In genomic region chr19:10478476-10478875, GRCh38 we compare ENCODE assay signal across 10 cellular contexts. TPM values are rescaled to one million over a fixed set of nuclear protein-coding genes. Genes with fewer than 3 reads are reported as not detected.
A peak's percentile ranks its signal among the peaks of the same experiment; 100 is the strongest.
DNase-seq lines count a peak whose midpoint lies in the region; ATAC-seq and TF ChIP-seq lines count a peak whose summit lies in the region.
"Had no signal": no experiment of that assay in that cellular context is flagged by ENCODE, and none has a peak within 500 bp of the region (broad histone marks: within the 10 kb centered on the region; RNA-seq: fewer than 3 reads in every experiment).

No MANE protein-coding gene starts in this region.

- H3K4me1 Mint-ChIP-seq in activated CD4-positive, alpha-beta T cell treated with anti-CD3 and anti-CD28 coated beads for 36 hours, result peaks cover 13% of the 10 kb centered on the region

- peaks cover 4% of the 10 kb centered on the region; the same call in 1 of the 2 replicates for H4K20me1 ChIP-seq in BLaER1

- H3K27ac Mint-ChIP-seq in activated CD4-positive, alpha-beta T cell treated with anti-CD3 and anti-CD28 coated beads for 36 hours, result no peak overlapping the region
- H3K27ac Mint-ChIP-seq: neural progenitor cell had no signal

- CTCF ChIA-PET in activated CD4-positive, alpha-beta T cell treated with anti-CD3 and anti-CD28 coated beads for 36 hours (lab: Charles Lee), result interaction anchor here (0.6 to 1.8 kb wide), 15 partner anchors 11 to 223 kb away, joined by 3 to 9 read pairs (median 3); partner anchors contain the start of genes ICAM1 and QTRT1

- intact Hi-C loops in esophagus squamous epithelium (cut with DNase I), result no loop called here
- intact Hi-C loops in psoas muscle (cut with DNase I), result loop anchor here in 1 of 2 donors (5.0 kb wide), 1 partner anchor 76 kb away; the partner anchor contains the start of gene CDC37
- intact Hi-C loops in left colon (cut with DNase I, micrococcal nuclease), result loop anchor here in 1 of 2 donors (10.0 kb wide), 1 partner anchor 74 kb away; the partner anchor contains the start of gene CDC37
- intact Hi-C loops in activated CD4-positive, alpha-beta T cell treated with anti-CD3 and anti-CD28 coated beads for 36 hours (cut with DNase I, micrococcal nuclease), result loop anchor here (2.0 to 5.0 kb wide), 2 partner anchors 24 to 219 kb away; partner anchors contain the start of gene KEAP1 (in 1 of the 2)
- intact Hi-C loops in posterior cingulate gyrus (cut with DNase I), result no loop called here

- no peak overlapping the region for H3K9ac ChIP-seq in BLaER1
- H3K9ac ChIP-seq: neural progenitor cell had no signal

- H3K27ac ChIP-seq in BLaER1 (no peak overlapping the region), esophagus squamous epithelium (no peak overlapping the region), psoas muscle (peak overlapping the region; percentile 59)
- H3K27ac ChIP-seq: neural progenitor cell had no signal

- H3K36me3 ChIP-seq in BLaER1, result peaks cover 9% of the 10 kb centered on the region; the same call in 1 of the 2 replicates
- no peaks in the 10 kb centered on the region for H3K36me3 ChIP-seq in esophagus squamous epithelium
- H3K36me3 ChIP-seq in psoas muscle (ENCODE audit: insufficient read depth in 1 of 2, low read depth in 1 of 2), result peaks cover 0 to 6% of the 10 kb centered on the region in 2 donors
- H3K36me3 ChIP-seq: neural progenitor cell had no signal

- no peak overlapping the region for H3K4me3 Mint-ChIP-seq in activated CD4-positive, alpha-beta T cell treated with anti-CD3 and anti-CD28 coated beads for 36 hours

- TF ChIP-seq POLR2A in esophagus squamous epithelium (IDR thresholded peaks at IDR 0.05), result no peak

- no peak overlapping the region for H3K4me3 ChIP-seq in BLaER1
- peak overlapping the region in 3 of 4 donors; percentile 41 to 56 (median 44) for H3K4me3 ChIP-seq in esophagus squamous epithelium
- H3K4me3 ChIP-seq in psoas muscle, result peak overlapping the region; percentile 66
- H3K4me3 ChIP-seq: neural progenitor cell had no signal

- H3K27me3 ChIP-seq in BLaER1 (no peaks in the 10 kb centered on the region), esophagus squamous epithelium (no peaks in the 10 kb centered on the region), psoas muscle (ENCODE audit: insufficient read depth in 3 of 3, low read length in 2 of 3) (no peaks in the 10 kb centered on the region)

- H3K9me3 ChIP-seq in BLaER1 (no peaks in the 10 kb centered on the region), esophagus squamous epithelium (no peaks in the 10 kb centered on the region), psoas muscle (no peaks in the 10 kb centered on the region)

- H3K36me3 Mint-ChIP-seq in activated CD4-positive, alpha-beta T cell treated with anti-CD3 and anti-CD28 coated beads for 36 hours (ENCODE audit: low read depth), result no peaks in the 10 kb centered on the region
- H3K36me3 Mint-ChIP-seq: neural progenitor cell had no signal

- DNase-seq in M059J (ENCODE audit: low read depth), result peak; percentile 10
- no peak for DNase-seq in esophagus squamous epithelium (lab: John Stamatoyannopoulos, UW)
- DNase-seq in psoas muscle, result no peak
- DNase-seq in left colon, result no peak
- no peak for DNase-seq in activated CD4-positive, alpha-beta T cell treated with anti-CD3 and anti-CD28 coated beads for 36 hours
- DNase-seq in posterior cingulate gyrus, result no peak

- TF ChIP-seq CTCF in esophagus squamous epithelium (IDR thresholded peaks at IDR 0.05) (no peak), psoas muscle (IDR thresholded peaks at IDR 0.05) (no peak)

- peak overlapping the region; percentile 55 for H3K4me2 ChIP-seq in BLaER1

- POLR2A ChIA-PET in activated CD4-positive, alpha-beta T cell treated with anti-CD3 and anti-CD28 coated beads for 36 hours (lab: Charles Lee), result interaction anchor here (1.0 kb wide), 1 partner anchor 50 kb away, joined by 7 read pairs; no protein-coding TSS in a partner anchor

- H3K4me1 ChIP-seq in BLaER1 (peaks cover 27% of the 10 kb centered on the region), esophagus squamous epithelium (peaks cover 5 to 18% (median 8%) of the 10 kb centered on the region in 3 donors), psoas muscle (no peaks in the 10 kb centered on the region)
- H3K4me1 ChIP-seq: neural progenitor cell had no signal

- WGBS in esophagus squamous epithelium, 2 donors, result 22 to 28% methylated on average over 5 of the region's 5 CpGs
- 26 to 39% (median 28%) methylated on average over 5 of the region's 5 CpGs for WGBS in psoas muscle, 3 donors

- no peaks in the 10 kb centered on the region for H3K9me3 Mint-ChIP-seq in activated CD4-positive, alpha-beta T cell treated with anti-CD3 and anti-CD28 coated beads for 36 hours (ENCODE audit: low read depth)
- H3K9me3 Mint-ChIP-seq: neural progenitor cell had no signal

- ATAC-seq in psoas muscle (no peak), left colon (no peak), HG02870 (IDR thresholded peaks at IDR 0.05; ENCODE audit: unreplicated experiment) (no peak)
- no peak for ATAC-seq in activated CD4-positive, alpha-beta T cell treated with anti-CD3 and anti-CD28 coated beads for 36 hours

- no peaks in the 10 kb centered on the region for H3K27me3 Mint-ChIP-seq in activated CD4-positive, alpha-beta T cell treated with anti-CD3 and anti-CD28 coated beads for 36 hours

RNA-seq across cellular contexts. Expression of gene KEAP1, which starts 24.7 kb away (rescaled TPM):
- total RNA-seq in M059J (2014; rRNA removed; shearing (Covaris generic)), result 39.8 and 75.4 TPM in 2 replicates
- total RNA-seq in esophagus squamous epithelium (10 to 100 TPM; 66.2 to 86.9 (median 76.4) TPM), psoas muscle (100 to 1,000 TPM; 109 to 208 (median 169) TPM), left colon (10 to 100 TPM; 52.3 to 54.5 TPM)
- 100 to 1,000 TPM; 154 to 242 (median 205) TPM for polyA plus RNA-seq in psoas muscle
- total RNA-seq in activated CD4-positive, alpha-beta T cell treated with anti-CD3 and anti-CD28 coated beads for 36 hours, result 10 to 100 TPM; 38.7 to 58.7 TPM

RNA-seq across cellular contexts. Expression of gene S1PR5, which starts 38.8 kb away (rescaled TPM):
- 10.3 and 11.9 TPM in 2 replicates for total RNA-seq in M059J (2014; rRNA removed; shearing (Covaris generic))
- total RNA-seq in esophagus squamous epithelium (10 to 100 TPM in 3 of 4 donors, 1 to 10 TPM in 1; 8.9 to 27.2 (median 16.3) TPM), psoas muscle (under 1 TPM; 0.15 to 0.30 (median 0.17) TPM), left colon (under 1 TPM; 0.15 to 0.20 TPM)
- under 1 TPM; 0.07 to 0.12 (median 0.08) TPM for polyA plus RNA-seq in psoas muscle
- total RNA-seq in activated CD4-positive, alpha-beta T cell treated with anti-CD3 and anti-CD28 coated beads for 36 hours, result under 1 TPM; 0.07 to 0.11 TPM
- total RNA-seq: Calu3 had no signal

RNA-seq across cellular contexts. Expression of gene PDE4A, which starts 58.1 kb away (rescaled TPM):
- total RNA-seq in M059J (2014; rRNA removed; shearing (Covaris generic)), result 0.81 and 2.3 TPM in 2 replicates
- total RNA-seq in esophagus squamous epithelium (1 to 10 TPM in 3 of 4 donors, under 1 TPM in 1; 0.87 to 7.1 (median 2.3) TPM), psoas muscle (10 to 100 TPM in 3 of 4 donors, 1 to 10 TPM in 1; 7.9 to 29.0 (median 16.8) TPM), left colon (10 to 100 TPM; 13.8 to 14.3 TPM)
- polyA plus RNA-seq in psoas muscle, result 10 to 100 TPM in 2 of 3 donors, 1 to 10 TPM in 1; 4.1 to 15.1 (median 11.5) TPM
- total RNA-seq in activated CD4-positive, alpha-beta T cell treated with anti-CD3 and anti-CD28 coated beads for 36 hours, result 1 to 10 TPM; 3.9 to 4.3 TPM

Comparison
In these comparisons a context has a peak if more than half of its experiments do, and no peak if none do; other contexts are left out.
1. intact Hi-C loops: an anchor here in activated CD4-positive, alpha-beta T cell treated with anti-CD3 and anti-CD28 coated beads for 36 hours (2.0 to 5.0 kb wide); none called in esophagus squamous epithelium and posterior cingulate gyrus.